Comparison of ENCODE assay signal across 1 cellular context in the genomic region with DNA sequence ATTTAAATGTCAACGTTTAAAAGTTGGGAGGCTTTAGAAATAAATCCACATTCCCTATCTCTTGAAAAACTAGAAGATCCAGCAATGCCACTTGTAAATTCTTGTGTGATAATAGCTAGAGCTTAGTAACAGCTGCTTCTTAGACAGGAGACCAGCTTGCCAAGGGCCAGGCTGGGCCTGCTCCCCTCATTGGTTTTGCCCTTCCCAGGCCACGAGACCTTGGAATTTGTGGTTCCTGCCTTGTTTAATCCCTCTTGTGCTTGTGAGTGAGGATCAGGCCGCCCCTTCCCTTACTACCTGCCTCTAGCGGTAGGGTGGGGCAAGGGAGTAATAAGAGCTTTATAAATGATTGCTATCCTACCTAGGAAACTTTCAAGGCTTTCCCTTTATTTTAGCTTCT.
TF ChIP-seq lines count a peak whose summit lies in the region.

No MANE protein-coding gene starts in this region.

TF ChIP-seq in GM23338, 12 proteins besides CTCF, POLR2A, EP300 and RAD21 (continued from another document):
- TF ChIP-seq, protein P1, sequence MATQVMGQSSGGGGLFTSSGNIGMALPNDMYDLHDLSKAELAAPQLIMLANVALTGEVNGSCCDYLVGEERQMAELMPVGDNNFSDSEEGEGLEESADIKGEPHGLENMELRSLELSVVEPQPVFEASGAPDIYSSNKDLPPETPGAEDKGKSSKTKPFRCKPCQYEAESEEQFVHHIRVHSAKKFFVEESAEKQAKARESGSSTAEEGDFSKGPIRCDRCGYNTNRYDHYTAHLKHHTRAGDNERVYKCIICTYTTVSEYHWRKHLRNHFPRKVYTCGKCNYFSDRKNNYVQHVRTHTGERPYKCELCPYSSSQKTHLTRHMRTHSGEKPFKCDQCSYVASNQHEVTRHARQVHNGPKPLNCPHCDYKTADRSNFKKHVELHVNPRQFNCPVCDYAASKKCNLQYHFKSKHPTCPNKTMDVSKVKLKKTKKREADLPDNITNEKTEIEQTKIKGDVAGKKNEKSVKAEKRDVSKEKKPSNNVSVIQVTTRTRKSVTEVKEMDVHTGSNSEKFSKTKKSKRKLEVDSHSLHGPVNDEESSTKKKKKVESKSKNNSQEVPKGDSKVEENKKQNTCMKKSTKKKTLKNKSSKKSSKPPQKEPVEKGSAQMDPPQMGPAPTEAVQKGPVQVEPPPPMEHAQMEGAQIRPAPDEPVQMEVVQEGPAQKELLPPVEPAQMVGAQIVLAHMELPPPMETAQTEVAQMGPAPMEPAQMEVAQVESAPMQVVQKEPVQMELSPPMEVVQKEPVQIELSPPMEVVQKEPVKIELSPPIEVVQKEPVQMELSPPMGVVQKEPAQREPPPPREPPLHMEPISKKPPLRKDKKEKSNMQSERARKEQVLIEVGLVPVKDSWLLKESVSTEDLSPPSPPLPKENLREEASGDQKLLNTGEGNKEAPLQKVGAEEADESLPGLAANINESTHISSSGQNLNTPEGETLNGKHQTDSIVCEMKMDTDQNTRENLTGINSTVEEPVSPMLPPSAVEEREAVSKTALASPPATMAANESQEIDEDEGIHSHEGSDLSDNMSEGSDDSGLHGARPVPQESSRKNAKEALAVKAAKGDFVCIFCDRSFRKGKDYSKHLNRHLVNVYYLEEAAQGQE (IDR thresholded peaks at IDR 0.05; ENCODE audit: unreplicated experiment): no peak
- no peak for TF ChIP-seq ZNF331 (CRISPR knock-in tag; IDR thresholded peaks at IDR 0.05; ENCODE audit: low read depth)
- no peak for TF ChIP-seq JUNB (IDR thresholded peaks at IDR 0.05; ENCODE audit: unreplicated experiment)
- no peak for TF ChIP-seq ZNF114 (CRISPR knock-in tag; IDR thresholded peaks at IDR 0.05)
- no peak for TF ChIP-seq STAT1 (IDR thresholded peaks at IDR 0.05; ENCODE audit: unreplicated experiment)
- no peak for TF ChIP-seq NANOG (IDR thresholded peaks at IDR 0.05; ENCODE audit: borderline replicate concordance)
